In the genomic region with DNA sequence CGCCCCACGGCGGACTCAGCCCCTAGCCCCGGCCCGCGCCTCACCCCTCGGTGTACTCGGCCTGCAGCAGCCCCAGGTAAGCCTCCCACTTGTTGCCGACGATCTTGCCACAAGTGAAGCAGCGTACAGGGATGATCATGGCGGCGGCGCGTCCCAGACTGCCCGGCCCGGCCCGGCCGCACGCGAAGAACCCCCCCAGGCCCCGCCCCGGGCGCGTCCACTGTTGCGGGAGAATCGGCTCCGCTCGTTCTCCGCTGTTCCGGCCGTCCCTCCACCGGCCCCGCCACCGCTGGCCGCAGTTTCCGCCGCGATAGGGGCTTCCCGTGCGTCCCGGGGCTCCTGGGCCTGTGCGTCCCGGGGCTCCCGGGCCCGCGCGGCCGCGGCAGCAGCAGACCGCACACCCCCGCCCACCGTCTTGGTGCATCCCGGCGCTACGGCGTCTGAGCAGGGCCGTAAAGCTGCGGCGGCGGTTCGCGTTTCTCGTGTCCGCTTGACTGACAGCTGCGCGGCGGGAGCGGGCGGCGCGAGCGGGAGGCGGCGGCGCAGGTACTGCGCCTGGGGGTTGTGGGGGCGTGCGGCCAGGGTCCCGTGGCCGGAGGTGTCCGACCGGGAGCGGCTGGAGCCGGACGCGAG, we compare ENCODE assay signal across 1 cellular context.
A peak's percentile ranks its signal among the peaks of the same experiment; 100 is the strongest.
TF ChIP-seq lines count a peak whose summit lies in the region.

A gene (minus strand): TSS at position 160 of the 633 bp plus-strand sequence. CDS start 21 bp downstream, at position 139.
A gene with protein sequence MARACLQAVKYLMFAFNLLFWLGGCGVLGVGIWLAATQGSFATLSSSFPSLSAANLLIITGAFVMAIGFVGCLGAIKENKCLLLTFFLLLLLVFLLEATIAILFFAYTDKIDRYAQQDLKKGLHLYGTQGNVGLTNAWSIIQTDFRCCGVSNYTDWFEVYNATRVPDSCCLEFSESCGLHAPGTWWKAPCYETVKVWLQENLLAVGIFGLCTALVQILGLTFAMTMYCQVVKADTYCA (plus strand): TSS at position 483 of the 633 bp plus-strand sequence. CDS start 7,453 bp downstream, outside the sequence.

TF ChIP-seq in HCT116, 20 proteins besides CTCF, POLR2A, EP300 and RAD21 (continued from another document):
- TF ChIP-seq, protein P1, sequence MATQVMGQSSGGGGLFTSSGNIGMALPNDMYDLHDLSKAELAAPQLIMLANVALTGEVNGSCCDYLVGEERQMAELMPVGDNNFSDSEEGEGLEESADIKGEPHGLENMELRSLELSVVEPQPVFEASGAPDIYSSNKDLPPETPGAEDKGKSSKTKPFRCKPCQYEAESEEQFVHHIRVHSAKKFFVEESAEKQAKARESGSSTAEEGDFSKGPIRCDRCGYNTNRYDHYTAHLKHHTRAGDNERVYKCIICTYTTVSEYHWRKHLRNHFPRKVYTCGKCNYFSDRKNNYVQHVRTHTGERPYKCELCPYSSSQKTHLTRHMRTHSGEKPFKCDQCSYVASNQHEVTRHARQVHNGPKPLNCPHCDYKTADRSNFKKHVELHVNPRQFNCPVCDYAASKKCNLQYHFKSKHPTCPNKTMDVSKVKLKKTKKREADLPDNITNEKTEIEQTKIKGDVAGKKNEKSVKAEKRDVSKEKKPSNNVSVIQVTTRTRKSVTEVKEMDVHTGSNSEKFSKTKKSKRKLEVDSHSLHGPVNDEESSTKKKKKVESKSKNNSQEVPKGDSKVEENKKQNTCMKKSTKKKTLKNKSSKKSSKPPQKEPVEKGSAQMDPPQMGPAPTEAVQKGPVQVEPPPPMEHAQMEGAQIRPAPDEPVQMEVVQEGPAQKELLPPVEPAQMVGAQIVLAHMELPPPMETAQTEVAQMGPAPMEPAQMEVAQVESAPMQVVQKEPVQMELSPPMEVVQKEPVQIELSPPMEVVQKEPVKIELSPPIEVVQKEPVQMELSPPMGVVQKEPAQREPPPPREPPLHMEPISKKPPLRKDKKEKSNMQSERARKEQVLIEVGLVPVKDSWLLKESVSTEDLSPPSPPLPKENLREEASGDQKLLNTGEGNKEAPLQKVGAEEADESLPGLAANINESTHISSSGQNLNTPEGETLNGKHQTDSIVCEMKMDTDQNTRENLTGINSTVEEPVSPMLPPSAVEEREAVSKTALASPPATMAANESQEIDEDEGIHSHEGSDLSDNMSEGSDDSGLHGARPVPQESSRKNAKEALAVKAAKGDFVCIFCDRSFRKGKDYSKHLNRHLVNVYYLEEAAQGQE (IDR thresholded peaks at IDR 0.05; ENCODE audit: low read depth) = no peak
- peak; percentile 76; the same call in 1 of the 2 replicates for TF ChIP-seq ZFX (IDR thresholded peaks at IDR 0.05)
- TF ChIP-seq, protein P2, sequence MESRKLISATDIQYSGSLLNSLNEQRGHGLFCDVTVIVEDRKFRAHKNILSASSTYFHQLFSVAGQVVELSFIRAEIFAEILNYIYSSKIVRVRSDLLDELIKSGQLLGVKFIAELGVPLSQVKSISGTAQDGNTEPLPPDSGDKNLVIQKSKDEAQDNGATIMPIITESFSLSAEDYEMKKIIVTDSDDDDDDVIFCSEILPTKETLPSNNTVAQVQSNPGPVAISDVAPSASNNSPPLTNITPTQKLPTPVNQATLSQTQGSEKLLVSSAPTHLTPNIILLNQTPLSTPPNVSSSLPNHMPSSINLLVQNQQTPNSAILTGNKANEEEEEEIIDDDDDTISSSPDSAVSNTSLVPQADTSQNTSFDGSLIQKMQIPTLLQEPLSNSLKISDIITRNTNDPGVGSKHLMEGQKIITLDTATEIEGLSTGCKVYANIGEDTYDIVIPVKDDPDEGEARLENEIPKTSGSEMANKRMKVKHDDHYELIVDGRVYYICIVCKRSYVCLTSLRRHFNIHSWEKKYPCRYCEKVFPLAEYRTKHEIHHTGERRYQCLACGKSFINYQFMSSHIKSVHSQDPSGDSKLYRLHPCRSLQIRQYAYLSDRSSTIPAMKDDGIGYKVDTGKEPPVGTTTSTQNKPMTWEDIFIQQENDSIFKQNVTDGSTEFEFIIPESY (IDR thresholded peaks at IDR 0.05; ENCODE audit: extremely low read depth, insufficient replicate concordance, low read length) = peak; percentile 84
- no peak for TF ChIP-seq ZNF274 (IDR thresholded peaks at IDR 0.05; ENCODE audit: low read depth, low read length)
TF ChIP-seq in HCT116: peak in this region for 4.
